ENCODE assay signal across 8 cellular contexts in the genomic region with DNA sequence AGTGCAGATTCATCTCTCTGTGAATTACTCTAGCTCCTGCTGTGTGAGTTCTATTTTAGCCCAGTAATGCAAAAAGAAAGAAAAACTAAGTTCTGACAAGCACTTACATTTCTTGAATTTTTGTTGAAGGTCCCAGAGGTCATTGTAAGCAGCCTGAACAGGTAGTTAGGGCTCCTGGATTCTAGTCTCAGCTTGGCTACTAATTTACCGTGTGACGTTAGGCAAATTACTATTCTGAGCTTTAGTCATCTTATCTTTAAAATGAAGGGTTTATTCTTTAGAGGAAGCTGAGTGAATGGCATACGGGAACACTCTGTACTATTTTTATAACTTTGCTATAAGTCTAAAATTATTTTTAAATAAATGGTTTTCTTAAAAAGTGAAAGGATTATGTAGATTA.
DNase-seq lines count a peak whose midpoint lies in the region; ATAC-seq, FAIRE-seq and TF ChIP-seq lines count a peak whose summit lies in the region.
"Not testable (repeated sequence)": the region's sequence is repeated elsewhere in the genome, so short reads cannot be mapped to it uniquely, and the experiment has no call there.

No MANE protein-coding gene starts in this region.

- not testable (repeated sequence) for H3K36me3 ChIP-seq in RWPE2 (ENCODE audit: low read depth); K562 (ENCODE audit: control insufficient read depth, insufficient read depth, low read length); esophagus squamous epithelium; naive thymus-derived CD4-positive, alpha-beta T cell (ENCODE audit: control insufficient read depth in 2 of 3, insufficient read depth in 3 of 3, low read length in 3 of 3); aorta (ENCODE audit: control insufficient read depth in 1 of 2, insufficient read depth in 2 of 2, low read length in 1 of 2)

- H3K9me1 ChIP-seq in K562 (ENCODE audit: control insufficient read depth, insufficient read depth, low read length): not testable (repeated sequence)

- no CpG with 5 or more reads among the region's 3 CpGs for whole genome bisulfite sequencing in K562 (ENCODE audit: insufficient coverage, low coverage, missing lambda C conversion rate)
- WGBS in esophagus squamous epithelium, 2 donors: no CpG with 5 or more reads among the region's 3 CpGs
- no CpG with 5 or more reads among the region's 3 CpGs for WGBS in aorta, 2 donors

- H2AFZ ChIP-seq in K562 (ENCODE audit: low read depth, low read length): not testable (repeated sequence)

- not testable (repeated sequence) for TF ChIP-seq CTCF in RWPE2 (IDR thresholded peaks at IDR 0.05; ENCODE audit: poor library complexity, severe bottlenecking); K562 (IDR thresholded peaks at IDR 0.05 in 2 of 3, conservative IDR thresholded peaks at IDR 0.05 in 1 of 3; ENCODE audit: insufficient read depth in 2 of 3, low read depth in 1 of 3, low read length in 3 of 3); esophagus squamous epithelium (IDR thresholded peaks at IDR 0.05)

- not testable (repeated sequence) for H3K9me3 Mint-ChIP-seq in naive thymus-derived CD4-positive, alpha-beta T cell; stimulated activated naive B cell treated with anti-CD40 and anti-IgM and Interleukin-4, amounts not matched to agents 10 μg/mL and 1 μg/mL and 100 μg/mL, for 72 hours

- H3K27me3 ChIP-seq in RWPE2 (ENCODE audit: insufficient read depth, poor library complexity, severe bottlenecking); K562 (ENCODE audit: control insufficient read depth in 2 of 2, insufficient read depth in 2 of 2, low read length in 2 of 2); esophagus squamous epithelium; naive thymus-derived CD4-positive, alpha-beta T cell (ENCODE audit: control insufficient read depth in 2 of 2, insufficient read depth in 2 of 2, low read length in 2 of 2); aorta (ENCODE audit: control insufficient read depth in 1 of 2, insufficient read depth in 2 of 2, low read length in 1 of 2): not testable (repeated sequence)

- H3K4me3 ChIP-seq in RWPE2 (ENCODE audit: severe bottlenecking); K562; esophagus squamous epithelium; naive thymus-derived CD4-positive, alpha-beta T cell (ENCODE audit: low read length); aorta (ENCODE audit: low read length in 2 of 2): not testable (repeated sequence)

- not testable (repeated sequence) for H3K4me1 Mint-ChIP-seq in naive thymus-derived CD4-positive, alpha-beta T cell; stimulated activated naive B cell treated with anti-CD40 and anti-IgM and Interleukin-4, amounts not matched to agents 10 μg/mL and 1 μg/mL and 100 μg/mL, for 72 hours

- not testable (repeated sequence) for H3K4me1 ChIP-seq in RWPE2 (ENCODE audit: insufficient read depth, poor library complexity, severe bottlenecking); K562 (replicated peaks in 1 of 2; ENCODE audit: control insufficient read depth in 2 of 2, insufficient read depth in 2 of 2, low read length in 2 of 2); esophagus squamous epithelium; naive thymus-derived CD4-positive, alpha-beta T cell (ENCODE audit: control insufficient read depth in 2 of 2, insufficient read depth in 2 of 2, low read length in 2 of 2); aorta (ENCODE audit: control insufficient read depth in 1 of 2, insufficient read depth in 2 of 2, low read length in 2 of 2)

- not testable (repeated sequence) for TF ChIP-seq EP300 in K562 (IDR thresholded peaks at IDR 0.05; ENCODE audit: low read length)

- intact Hi-C loops in K562 (cut with micrococcal nuclease); esophagus squamous epithelium (cut with DNase I); left cardiac atrium (cut with DNase I); naive thymus-derived CD4-positive, alpha-beta T cell (cut with micrococcal nuclease); aorta (cut with DNase I): not testable (repeated sequence)

- not testable (repeated sequence) for H3K4me3 Mint-ChIP-seq in naive thymus-derived CD4-positive, alpha-beta T cell; stimulated activated naive B cell treated with anti-CD40 and anti-IgM and Interleukin-4, amounts not matched to agents 10 μg/mL and 1 μg/mL and 100 μg/mL, for 72 hours

- not testable (repeated sequence) for H3K4me2 ChIP-seq in K562 (ENCODE audit: insufficient read depth, low read length)

- POLR2A ChIA-PET in K562 (lab: Yijun Ruan, JAX); naive thymus-derived CD4-positive, alpha-beta T cell (lab: Charles Lee): not testable (repeated sequence)

- ATAC-seq in RWPE2 (ENCODE audit: low read depth): peak; percentile 47
- ATAC-seq in K562: peak; percentile 13; the same call in 2 of the 3 replicates
- peak; percentile 4 to 35 for ATAC-seq in left cardiac atrium
- ATAC-seq in left lobe of liver: peak; percentile 47
- ATAC-seq in naive thymus-derived CD4-positive, alpha-beta T cell: peak; percentile 28
- peak; percentile 41 for ATAC-seq in stimulated activated naive B cell treated with anti-CD40 and anti-IgM and Interleukin-4, amounts not matched to agents 10 μg/mL and 1 μg/mL and 100 μg/mL, for 72 hours (replicated peaks)
- peak; percentile 8 for ATAC-seq in aorta (ENCODE audit: low FRiP score)

- CTCF ChIA-PET in K562 (lab: Yijun Ruan, JAX; ENCODE audit: low intra/inter-chr PET ratio); naive thymus-derived CD4-positive, alpha-beta T cell (lab: Charles Lee): not testable (repeated sequence)

- H3K27ac ChIP-seq in RWPE2 (ENCODE audit: poor library complexity, severe bottlenecking); K562 (ENCODE audit: extremely low read depth, low read depth, low read length); naive thymus-derived CD4-positive, alpha-beta T cell (ENCODE audit: low read depth, low read length); aorta (ENCODE audit: low read depth in 1 of 2, low read length in 2 of 2): not testable (repeated sequence)
- H3K27ac ChIP-seq in esophagus squamous epithelium: peak overlapping the region in 3 of 4 donors; percentile 54 to 81 (median 75)

- TF ChIP-seq POLR2A in K562 (conservative IDR thresholded peaks at IDR 0.05); esophagus squamous epithelium (IDR thresholded peaks at IDR 0.05): not testable (repeated sequence)

- not testable (repeated sequence) for H3K36me3 Mint-ChIP-seq in naive thymus-derived CD4-positive, alpha-beta T cell; stimulated activated naive B cell treated with anti-CD40 and anti-IgM and Interleukin-4, amounts not matched to agents 10 μg/mL and 1 μg/mL and 100 μg/mL, for 72 hours

- not testable (repeated sequence) for H3K79me2 ChIP-seq in K562 (ENCODE audit: control insufficient read depth, insufficient read depth, low read length)

- not testable (repeated sequence) for FAIRE-seq in K562 (lab: Jason Lieb, UNC)

- DNase-seq in RWPE2 (ENCODE audit: low spot score); K562 (ENCODE audit: extremely low read depth in 1 of 4, low spot score in 3 of 4); esophagus squamous epithelium (lab: John Stamatoyannopoulos, UW); left cardiac atrium; left lobe of liver (ENCODE audit: low spot score); naive thymus-derived CD4-positive, alpha-beta T cell; stimulated activated naive B cell treated with anti-CD40 and anti-IgM and Interleukin-4, amounts not matched to agents 10 μg/mL and 1 μg/mL and 100 μg/mL, for 72 hours; aorta: not testable (repeated sequence)

- in situ Hi-C loops in K562 (cut with MboI): not testable (repeated sequence)

- not testable (repeated sequence) for H3K27me3 Mint-ChIP-seq in naive thymus-derived CD4-positive, alpha-beta T cell; stimulated activated naive B cell treated with anti-CD40 and anti-IgM and Interleukin-4, amounts not matched to agents 10 μg/mL and 1 μg/mL and 100 μg/mL, for 72 hours

- not testable (repeated sequence) for H3K27ac Mint-ChIP-seq in naive thymus-derived CD4-positive, alpha-beta T cell; stimulated activated naive B cell treated with anti-CD40 and anti-IgM and Interleukin-4, amounts not matched to agents 10 μg/mL and 1 μg/mL and 100 μg/mL, for 72 hours

- not testable (repeated sequence) for H3K9me3 ChIP-seq in RWPE2 (ENCODE audit: severe bottlenecking); K562 (replicated peaks; ENCODE audit: control insufficient read depth, insufficient read depth, low read depth, low read length); esophagus squamous epithelium; naive thymus-derived CD4-positive, alpha-beta T cell (ENCODE audit: control insufficient read depth in 2 of 3, low read length in 3 of 3); aorta (ENCODE audit: control insufficient read depth, low read length)

- H3K9ac ChIP-seq in K562 (ENCODE audit: insufficient read depth in 1 of 2, low read depth in 2 of 2, low read length in 2 of 2): not testable (repeated sequence)

- H4K20me1 ChIP-seq in K562 (replicated peaks; ENCODE audit: control insufficient read depth, insufficient read depth, low read length): not testable (repeated sequence)

- BruUV-seq in K562 (replicated peaks; lab: Mats Ljungman, UMichigan): TSS peak; percentile 24

- not testable (repeated sequence) for TF ChIP-seq RAD21 in K562 (CRISPR knock-in tag; conservative IDR thresholded peaks at IDR 0.05 in 1 of 2, IDR thresholded peaks at IDR 0.05 in 1 of 2)
